In the genomic region with DNA sequence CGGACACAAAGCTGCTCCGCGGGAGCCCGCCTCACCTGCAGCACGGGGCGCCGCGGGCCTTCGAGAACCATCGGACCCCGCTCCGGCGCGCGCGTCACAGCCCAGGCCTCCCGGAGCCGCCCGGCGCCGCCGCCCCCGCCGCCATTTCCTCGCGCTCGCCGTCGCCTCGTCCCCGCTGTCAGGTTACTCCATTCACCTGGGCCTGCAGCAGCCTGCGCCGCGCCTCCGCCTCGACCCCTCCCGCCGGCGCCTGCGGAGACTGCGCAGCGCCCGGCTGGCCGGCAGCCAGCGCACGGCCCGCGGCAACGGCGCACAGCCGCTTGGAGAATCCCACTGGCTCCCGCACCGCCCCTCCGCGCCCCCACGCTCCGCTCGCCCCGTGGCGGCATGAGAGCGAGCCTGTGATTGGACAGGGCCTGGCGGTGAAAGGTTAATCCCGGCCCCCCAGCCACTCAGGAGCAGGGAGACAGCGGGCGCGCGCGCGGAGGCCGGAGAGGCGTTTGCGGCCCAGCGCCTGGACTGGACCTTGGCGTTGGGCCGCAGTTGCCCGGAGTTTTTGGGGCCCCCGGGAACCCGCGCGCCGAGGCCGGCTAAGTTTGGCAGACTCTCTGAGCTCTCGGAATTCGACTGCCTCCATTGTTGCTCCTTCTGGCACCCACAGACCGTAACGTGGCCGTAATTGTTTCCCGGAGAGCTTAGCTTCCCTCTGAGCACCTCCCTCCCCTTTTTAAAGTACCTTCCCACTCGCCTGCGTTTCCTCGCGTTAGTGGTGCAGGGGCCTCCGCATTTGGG, we compare ENCODE assay signal across 8 cellular contexts. TPM values are rescaled to one million over a fixed set of nuclear protein-coding genes. Genes with fewer than 3 reads are reported as not detected.
DNase-seq lines count a peak whose midpoint lies in the region; ATAC-seq, FAIRE-seq and TF ChIP-seq lines count a peak whose summit lies in the region.

Gene DICER1 (minus strand): TSS at position 335 of the 792 bp plus-strand sequence. CDS start 24,071 bp downstream, outside the sequence.

- CTCF ChIA-PET in AG04450 (lab: Charles Lee), result interaction anchor here (0.7 kb wide), 3 partner anchors 12 to 571 kb away, joined by 3 to 5 read pairs (median 4); no protein-coding TSS in a partner anchor
- CTCF ChIA-PET in WTC11 (lab: Charles Lee), result interaction anchor here (0.8 to 0.9 kb wide), 2 partner anchors 8 to 204 kb away, joined by 3 to 4 read pairs; no protein-coding TSS in a partner anchor

- POLR2A ChIA-PET in AG04450 (lab: Yijun Ruan, JAX) (interaction anchor here (0.9 kb wide), 1 partner anchor 24 kb away, joined by 6 read pairs; no protein-coding TSS in a partner anchor), WTC11 (lab: Charles Lee) (interaction anchor here (0.6 to 1.2 kb wide), 3 partner anchors 14 to 62 kb away, joined by 3 to 7 read pairs (median 5); no protein-coding TSS in a partner anchor)

- H3K27ac Mint-ChIP-seq in WTC11, result peak within 1 kb of the TSS; percentile 73

- H3K27me3 ChIP-seq in AG04450 (ENCODE audit: control insufficient read depth, insufficient read depth, low read length), result no peaks in the 10 kb centered on the region
- H3K27me3 ChIP-seq in bronchial epithelial cell (ENCODE audit: control insufficient read depth, insufficient read depth, low read length), result no peaks in the 10 kb centered on the region

- H3K27ac ChIP-seq in AG04450 (ENCODE audit: low read depth, low read length), result peak within 1 kb of the TSS; percentile 90

- TF ChIP-seq CTCF in AG04450 (IDR thresholded peaks at IDR 0.05; ENCODE audit: low read depth, low read length) (no peak), WTC11 (IDR thresholded peaks at IDR 0.05) (no peak), bronchial epithelial cell (IDR thresholded peaks at IDR 0.05; ENCODE audit: insufficient read depth, low read length, severe bottlenecking) (no peak)

- H3K4me3 ChIP-seq in AG04450 (ENCODE audit: low read depth, low read length) (peak within 1 kb of the TSS; percentile 73), bronchial epithelial cell (ENCODE audit: low read depth, low read length) (peak within 1 kb of the TSS; percentile 66)

- FAIRE-seq in bronchial epithelial cell (lab: Jason Lieb, UNC), result no peak

- H3K27me3 Mint-ChIP-seq in WTC11 (ENCODE audit: low read depth), result no peaks in the 10 kb centered on the region; the same call in 1 of the 2 replicates

- H3K9me3 Mint-ChIP-seq in WTC11, result peaks cover 4% of the 10 kb centered on the region; the same call in 1 of the 2 replicates

- ATAC-seq in GM18909 (IDR thresholded peaks at IDR 0.05; ENCODE audit: poor library complexity, unreplicated experiment), result peak; percentile 81
- ATAC-seq in HG03159 (IDR thresholded peaks at IDR 0.05; ENCODE audit: unreplicated experiment), result peak; percentile 69
- peak; percentile 83 for ATAC-seq in WTC11

- DNase-seq in AG04450 (ENCODE audit: low read depth, low spot score) (peak; percentile 67), NCI-H2227 treated with DMSO at 0.1 percent for 48 hours (lab: John Stamatoyannopoulos, UW) (peak; percentile 91), WTC11 (ENCODE audit: low spot score) (peak; percentile 96), bronchial epithelial cell (ENCODE audit: low read depth) (peak; percentile 73), iPS-NIHi7 (ENCODE audit: extremely low spot score) (peak; percentile 99), smooth muscle cell of the brain vasculature (ENCODE audit: low read depth, low spot score) (peak; percentile 84)

- H3K9me3 ChIP-seq in AG04450 (ENCODE audit: control insufficient read depth, insufficient read depth, low read length), result no peaks in the 10 kb centered on the region; the same call in 1 of the 2 replicates

- H3K36me3 Mint-ChIP-seq in WTC11, result 0 out of 2 replicates have a peak, but pooled peaks cover 3% of the 10 kb centered on the region

- no peaks in the 10 kb centered on the region for H3K36me3 ChIP-seq in bronchial epithelial cell (ENCODE audit: control insufficient read depth, insufficient read depth, low read length)

- H3K4me1 Mint-ChIP-seq in WTC11, result peaks cover 45% of the 10 kb centered on the region

- peak within 1 kb of the TSS; percentile 92 for H3K4me3 Mint-ChIP-seq in WTC11

TF ChIP-seq in WTC11, 78 proteins besides CTCF, POLR2A, EP300 and RAD21 (continues in another document):
- TF ChIP-seq MYBL2 (CRISPR knock-in tag; IDR thresholded peaks at IDR 0.05) (0 out of 2 replicates have a peak, but pooled peaks have one; percentile 29), NFYB (CRISPR knock-in tag; conservative IDR thresholded peaks at IDR 0.05; ENCODE audit: low read depth) (peak; percentile 94), ZNF416 (CRISPR knock-in tag; IDR thresholded peaks at IDR 0.05) (peak; percentile 36; the same call in 1 of the 2 replicates), KAT7 (CRISPR knock-in tag; IDR thresholded peaks at IDR 0.05; ENCODE audit: borderline replicate concordance) (peak; percentile 31; the same call in 1 of the 2 replicates), ZNF219 (CRISPR knock-in tag; IDR thresholded peaks at IDR 0.05; ENCODE audit: borderline replicate concordance) (0 out of 2 replicates have a peak, but pooled peaks have one; percentile 78), CBFB (CRISPR knock-in tag; IDR thresholded peaks at IDR 0.05; ENCODE audit: low read depth) (peak; percentile 84; the same call in 1 of the 2 replicates), FOXK1 (CRISPR knock-in tag; IDR thresholded peaks at IDR 0.05) (0 out of 2 replicates have a peak, but pooled peaks have one; percentile 57), ZNF281 (CRISPR knock-in tag; IDR thresholded peaks at IDR 0.05) (0 out of 2 replicates have a peak, but pooled peaks have one; percentile 15), ZNF263 (CRISPR knock-in tag; IDR thresholded peaks at IDR 0.05; ENCODE audit: low read depth) (peak; percentile 10; the same call in 1 of the 2 replicates), TEAD1 (CRISPR knock-in tag; IDR thresholded peaks at IDR 0.05) (peak; percentile 76), ZNF232 (CRISPR knock-in tag; IDR thresholded peaks at IDR 0.05) (peak; percentile 53; the same call in 1 of the 2 replicates), SP1 (CRISPR knock-in tag; conservative IDR thresholded peaks at IDR 0.05) (peak; percentile 83), NR2C2 (CRISPR knock-in tag; IDR thresholded peaks at IDR 0.05) (peak; percentile 84)
- TF ChIP-seq, protein P1, sequence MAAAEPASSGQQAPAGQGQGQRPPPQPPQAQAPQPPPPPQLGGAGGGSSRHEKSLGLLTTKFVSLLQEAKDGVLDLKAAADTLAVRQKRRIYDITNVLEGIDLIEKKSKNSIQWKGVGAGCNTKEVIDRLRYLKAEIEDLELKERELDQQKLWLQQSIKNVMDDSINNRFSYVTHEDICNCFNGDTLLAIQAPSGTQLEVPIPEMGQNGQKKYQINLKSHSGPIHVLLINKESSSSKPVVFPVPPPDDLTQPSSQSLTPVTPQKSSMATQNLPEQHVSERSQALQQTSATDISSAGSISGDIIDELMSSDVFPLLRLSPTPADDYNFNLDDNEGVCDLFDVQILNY (CRISPR knock-in tag; IDR thresholded peaks at IDR 0.05), result peak; percentile 88
- TF ChIP-seq, protein P2, sequence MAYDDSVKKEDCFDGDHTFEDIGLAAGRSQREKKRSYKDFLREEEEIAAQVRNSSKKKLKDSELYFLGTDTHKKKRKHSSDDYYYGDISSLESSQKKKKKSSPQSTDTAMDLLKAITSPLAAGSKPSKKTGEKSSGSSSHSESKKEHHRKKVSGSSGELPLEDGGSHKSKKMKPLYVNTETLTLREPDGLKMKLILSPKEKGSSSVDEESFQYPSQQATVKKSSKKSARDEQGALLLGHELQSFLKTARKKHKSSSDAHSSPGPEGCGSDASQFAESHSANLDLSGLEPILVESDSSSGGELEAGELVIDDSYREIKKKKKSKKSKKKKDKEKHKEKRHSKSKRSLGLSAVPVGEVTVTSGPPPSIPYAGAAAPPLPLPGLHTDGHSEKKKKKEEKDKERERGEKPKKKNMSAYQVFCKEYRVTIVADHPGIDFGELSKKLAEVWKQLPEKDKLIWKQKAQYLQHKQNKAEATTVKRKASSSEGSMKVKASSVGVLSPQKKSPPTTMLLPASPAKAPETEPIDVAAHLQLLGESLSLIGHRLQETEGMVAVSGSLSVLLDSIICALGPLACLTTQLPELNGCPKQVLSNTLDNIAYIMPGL (CRISPR knock-in tag; IDR thresholded peaks at IDR 0.05), result peak; percentile 59; the same call in 1 of the 2 replicates
- TF ChIP-seq, protein P3, sequence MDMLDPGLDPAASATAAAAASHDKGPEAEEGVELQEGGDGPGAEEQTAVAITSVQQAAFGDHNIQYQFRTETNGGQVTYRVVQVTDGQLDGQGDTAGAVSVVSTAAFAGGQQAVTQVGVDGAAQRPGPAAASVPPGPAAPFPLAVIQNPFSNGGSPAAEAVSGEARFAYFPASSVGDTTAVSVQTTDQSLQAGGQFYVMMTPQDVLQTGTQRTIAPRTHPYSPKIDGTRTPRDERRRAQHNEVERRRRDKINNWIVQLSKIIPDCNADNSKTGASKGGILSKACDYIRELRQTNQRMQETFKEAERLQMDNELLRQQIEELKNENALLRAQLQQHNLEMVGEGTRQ (CRISPR knock-in tag; IDR thresholded peaks at IDR 0.05), result no peak

RNA-seq across cellular contexts. Expression of gene DICER1, which starts in this region (rescaled TPM):
- polyA plus RNA-seq in AG04450 (2011; rRNA removed), result 20.7 and 25.1 TPM in 2 replicates
- polyA minus RNA-seq in AG04450 (2011; rRNA and poly(A)+ RNA removed), result 60.6 and 66.3 TPM in 2 replicates
- total RNA-seq in WTC11 (2021) (56.0 to 62.0 TPM (median 56.5 TPM) in 3 replicates), bronchial epithelial cell (27.6 and 39.8 TPM in 2 replicates)

Comparison
In these comparisons a context has a peak if more than half of its experiments do, and no peak if none do; other contexts are left out.
1. Peak in every context shown above with its lines: DNase-seq, ATAC-seq, H3K4me3 ChIP-seq and H3K27ac ChIP-seq.